Comparison of ENCODE assay signal across 14 cellular contexts in genomic region chr7:34260282-34260681, GRCh38.
DNase-seq lines count a peak whose midpoint lies in the region; ATAC-seq and FAIRE-seq lines count a peak whose summit lies in the region.
"Had no signal": no experiment of that assay in that cellular context is flagged by ENCODE, and none has a peak within 500 bp of the region (broad histone marks: within the 10 kb centered on the region; RNA-seq: fewer than 3 reads in every experiment).

No MANE protein-coding gene starts in this region.

- FAIRE-seq in RCC 7860 (lab: Jason Lieb, UNC) = peak; percentile 85
- FAIRE-seq: HepG2 had no signal

- DNase-seq in GM04503 (ENCODE audit: low read depth) (peak; percentile 95), RCC 7860 (ENCODE audit: low spot score) (peak; percentile 88), fibroblast of gingiva (ENCODE audit: low read depth) (peak; percentile 64), skeletal muscle cell (ENCODE audit: low read depth) (peak; percentile 92), medulla oblongata (ENCODE audit: extremely low spot score) (no peak), COR-L47 (lab: John Stamatoyannopoulos, UW) (no peak)
- DNase-seq in activated naive CD4-positive, alpha-beta T cell treated with anti-CD3 and anti-CD28 coated beads, Interleukin-2, amount 50 U/mL, for 72 hours (ENCODE audit: low spot score in 2 of 2) = no peak
- DNase-seq: activated T-cell treated with anti-CD3 and anti-CD28 coated beads, Interleukin-2, amount 50 U/mL, for 1 hour; effector CD4-positive, alpha-beta T cell; GF-D8; stimulated activated CD4-positive, alpha-beta T cell treated with anti-CD3 and anti-CD28 coated beads, Interleukin-12 subunit alpha, Interleukin-12 subunit beta, amount 100 ng/mL, for 4 hours; stimulated activated naive CD4-positive, alpha-beta T cell had no signal

- no peak overlapping the region for H3K4me3 ChIP-seq in skeletal muscle cell (ENCODE audit: low read depth, low read length)

- H3K9me3 Mint-ChIP-seq in activated naive CD4-positive, alpha-beta T cell treated with anti-CD3 and anti-CD28 coated beads, Interleukin-2, amount 50 U/mL, for 72 hours = peaks cover 8 to 11% of the 10 kb centered on the region in 2 donors

- no peak overlapping the region for H3K27ac Mint-ChIP-seq in activated naive CD4-positive, alpha-beta T cell treated with anti-CD3 and anti-CD28 coated beads, Interleukin-2, amount 50 U/mL, for 72 hours

- H3K36me3 Mint-ChIP-seq in activated naive CD4-positive, alpha-beta T cell treated with anti-CD3 and anti-CD28 coated beads, Interleukin-2, amount 50 U/mL, for 72 hours = no peaks in the 10 kb centered on the region

- no peak for ATAC-seq in GM18907 (IDR thresholded peaks at IDR 0.05; ENCODE audit: unreplicated experiment)
- ATAC-seq in activated naive CD4-positive, alpha-beta T cell treated with anti-CD3 and anti-CD28 coated beads, Interleukin-2, amount 50 U/mL, for 72 hours = no peak
- ATAC-seq: HepG2 had no signal

Comparison
In these comparisons a context has a peak if more than half of its experiments do, and no peak if none do; other contexts are left out.
1. DNase-seq: peak in GM04503 (single experiment), RCC 7860 (single experiment), fibroblast of gingiva (single experiment) and skeletal muscle cell (single experiment); none in medulla oblongata (single experiment), COR-L47 (single experiment) and activated naive CD4-positive, alpha-beta T cell treated with anti-CD3 and anti-CD28 coated beads, Interleukin-2, amount 50 U/mL, for 72 hours (0 of 2).